ENCODE assay signal across 8 cellular contexts in genomic region chr2:159755788-159756187, GRCh38. TPM values are rescaled to one million over a fixed set of nuclear protein-coding genes. Genes with fewer than 3 reads are reported as not detected.
DNase-seq lines count a peak whose midpoint lies in the region; ATAC-seq and TF ChIP-seq lines count a peak whose summit lies in the region.

No MANE protein-coding gene starts in this region.

- in situ Hi-C loops in SK-MEL-5 (cut with HindIII; ENCODE audit: low pct_unique_long_range_greater_than_20kb, low sequenced_read_pairs), result no loop called here

- DNase-seq in AG09319 (ENCODE audit: extremely low read depth, low read depth), result no peak
- DNase-seq in GM10248 (ENCODE audit: extremely low spot score), result no peak
- DNase-seq in SK-MEL-5 (ENCODE audit: low read depth, low spot score), result peak; percentile 48
- DNase-seq in iPS-NIHi11 (ENCODE audit: low spot score), result peak; percentile 65
- no peak for DNase-seq in activated CD8-positive, alpha-beta memory T cell treated with anti-CD3 and anti-CD28 coated beads, Interleukin-2, amount 50 U/mL, for 4 hours

- ATAC-seq in HG02981 (IDR thresholded peaks at IDR 0.05; ENCODE audit: unreplicated experiment) (no peak), GM21723 (IDR thresholded peaks at IDR 0.05; ENCODE audit: unreplicated experiment) (no peak), GM19351 (IDR thresholded peaks at IDR 0.05; ENCODE audit: unreplicated experiment) (no peak)

- POLR2A ChIA-PET in GM10248 (lab: Yijun Ruan, JAX), result no interaction called here

- TF ChIP-seq CTCF in AG09319 (IDR thresholded peaks at IDR 0.05; ENCODE audit: low read depth, low read length) (peak; percentile 5), GM10248 (IDR thresholded peaks at IDR 0.05; ENCODE audit: control extremely low read depth, extremely low read depth, low read depth, missing control alignments) (peak; percentile 12)

- CTCF ChIA-PET in GM10248 (lab: Yijun Ruan, JAX), result interaction anchor here (1.0 to 1.4 kb wide), 3 partner anchors 10 to 19 kb away, joined by 3 to 5 read pairs (median 3); no protein-coding TSS in a partner anchor

RNA-seq across cellular contexts. Expression of gene CD302, which starts 42.2 kb away (rescaled TPM):
- 12.0 and 13.4 TPM in 2 replicates for total RNA-seq in SK-MEL-5 (2014; rRNA removed; shearing (Covaris generic))
- polyA plus RNA-seq in SK-MEL-5 (2015; cell fraction: cytosol; rRNA removed), result 13.9 and 18.4 TPM in 2 replicates
- 3.8 TPM in 2 replicates for polyA plus RNA-seq in SK-MEL-5 (2015; cell fraction: nucleus; rRNA removed)

RNA-seq across cellular contexts. Expression of gene MARCHF7, which starts 43.5 kb away (rescaled TPM):
- total RNA-seq in SK-MEL-5 (2014; rRNA removed; shearing (Covaris generic)), result 76.6 and 81.9 TPM in 2 replicates
- polyA plus RNA-seq in SK-MEL-5 (2015; cell fraction: cytosol; rRNA removed), result 47.1 and 62.8 TPM in 2 replicates
- polyA plus RNA-seq in SK-MEL-5 (2015; cell fraction: nucleus; rRNA removed), result 142 and 150 TPM in 2 replicates

Comparison
In these comparisons a context has a peak if more than half of its experiments do, and no peak if none do; other contexts are left out.
1. DNase-seq: peak in SK-MEL-5 (single experiment) and iPS-NIHi11 (single experiment); none in AG09319 (single experiment), GM10248 (single experiment) and activated CD8-positive, alpha-beta memory T cell treated with anti-CD3 and anti-CD28 coated beads, Interleukin-2, amount 50 U/mL, for 4 hours (single experiment).